In genomic region chr10:51147644-51148399, GRCh38 we compare ENCODE assay signal across 26 cellular contexts.
"Had no signal": no experiment of that assay in that cellular context is flagged by ENCODE, and none has a peak within 500 bp of the region (broad histone marks: within the 10 kb centered on the region; RNA-seq: fewer than 3 reads in every experiment).

No MANE protein-coding gene starts in this region.

- ATAC-seq: effector memory CD8-positive, alpha-beta T cell; left lung; natural killer cell; sciatic nerve; stimulated activated naive B cell treated with anti-CD40 and anti-IgM and Interleukin-4, amounts not matched to agents 10 μg/mL and 1 μg/mL and 100 μg/mL, for 72 hours; upper lobe of right lung had no signal

- H3K27me3 ChIP-seq: esophagus squamous epithelium, gastrocnemius medialis, hepatocyte, left lung, ovary, transverse colon, upper lobe of right lung, vagina had no signal

- H3K36me3 ChIP-seq: esophagus squamous epithelium, gastrocnemius medialis, left lung, ovary, transverse colon, upper lobe of right lung, vagina had no signal

- H3K36me3 Mint-ChIP-seq: memory B cell; natural killer cell; stimulated activated naive B cell treated with anti-CD40 and anti-IgM and Interleukin-4, amounts not matched to agents 10 μg/mL and 1 μg/mL and 100 μg/mL, for 72 hours had no signal

- H3K4me1 Mint-ChIP-seq: memory B cell; natural killer cell; stimulated activated naive B cell treated with anti-CD40 and anti-IgM and Interleukin-4, amounts not matched to agents 10 μg/mL and 1 μg/mL and 100 μg/mL, for 72 hours had no signal

- H3K9me3 ChIP-seq: esophagus squamous epithelium, gastrocnemius medialis, left lung, ovary, transverse colon, upper lobe of right lung, vagina had no signal

- H3K27ac ChIP-seq: esophagus squamous epithelium, hepatocyte, left lung, ovary, transverse colon, upper lobe of right lung, vagina had no signal

- H3K4me1 ChIP-seq: esophagus squamous epithelium, left lung, transverse colon, upper lobe of right lung, vagina had no signal

- H3K4me2 ChIP-seq: hepatocyte had no signal

- H3K4me3 Mint-ChIP-seq: effector memory CD8-positive, alpha-beta T cell; memory B cell; natural killer cell; stimulated activated naive B cell treated with anti-CD40 and anti-IgM and Interleukin-4, amounts not matched to agents 10 μg/mL and 1 μg/mL and 100 μg/mL, for 72 hours; stimulated activated naive CD8-positive, alpha-beta T cell treated with anti-CD3 and anti-CD28 coated beads, Interleukin-15, Interleukin-2, amounts not matched to agents 100 ng/mL and 50 ng/mL, for 24 hours had no signal

- H3K9me3 Mint-ChIP-seq: effector memory CD8-positive, alpha-beta T cell; natural killer cell; stimulated activated naive B cell treated with anti-CD40 and anti-IgM and Interleukin-4, amounts not matched to agents 10 μg/mL and 1 μg/mL and 100 μg/mL, for 72 hours; stimulated activated naive CD8-positive, alpha-beta T cell treated with anti-CD3 and anti-CD28 coated beads, Interleukin-15, Interleukin-2, amounts not matched to agents 100 ng/mL and 50 ng/mL, for 24 hours had no signal

- H3K27me3 Mint-ChIP-seq: effector memory CD8-positive, alpha-beta T cell; stimulated activated naive B cell treated with anti-CD40 and anti-IgM and Interleukin-4, amounts not matched to agents 10 μg/mL and 1 μg/mL and 100 μg/mL, for 72 hours; stimulated activated naive CD8-positive, alpha-beta T cell treated with anti-CD3 and anti-CD28 coated beads, Interleukin-15, Interleukin-2, amounts not matched to agents 100 ng/mL and 50 ng/mL, for 24 hours had no signal

- H3K27ac Mint-ChIP-seq: effector memory CD8-positive, alpha-beta T cell; memory B cell; natural killer cell; stimulated activated naive B cell treated with anti-CD40 and anti-IgM and Interleukin-4, amounts not matched to agents 10 μg/mL and 1 μg/mL and 100 μg/mL, for 72 hours; stimulated activated naive CD8-positive, alpha-beta T cell treated with anti-CD3 and anti-CD28 coated beads, Interleukin-15, Interleukin-2, amounts not matched to agents 100 ng/mL and 50 ng/mL, for 24 hours had no signal

- H3K4me3 ChIP-seq: esophagus squamous epithelium, gastrocnemius medialis, hepatocyte, left lung, lung, ovary, transverse colon, upper lobe of right lung, vagina had no signal

- DNase-seq: cerebellar nuclear complex; cortex of kidney; effector memory CD8-positive, alpha-beta T cell; erythroblast; esophagus squamous epithelium; gastrocnemius medialis; head of caudate nucleus; kidney; left lung; natural killer cell; occipital lobe; ovary; posterior cingulate gyrus; retina; small intestine; stimulated activated CD4-positive, alpha-beta T cell treated with anti-CD3 and anti-CD28 coated beads, Interleukin-15, amount 100 ng/mL, for 24 hours; stimulated activated CD4-positive, alpha-beta T cell treated with anti-CD3 and anti-CD28 coated beads, Interleukin-2, amount 100 ng/mL, for 48 hours; stimulated activated naive B cell treated with anti-CD40 and anti-IgM and Interleukin-4, amounts not matched to agents 10 μg/mL and 1 μg/mL and 100 μg/mL, for 72 hours; transverse colon; upper lobe of right lung had no signal

- H3K79me2 ChIP-seq: hepatocyte had no signal

- H2AFZ ChIP-seq: hepatocyte had no signal
